Comparison of ENCODE assay signal across 28 cellular contexts in the genomic region with DNA sequence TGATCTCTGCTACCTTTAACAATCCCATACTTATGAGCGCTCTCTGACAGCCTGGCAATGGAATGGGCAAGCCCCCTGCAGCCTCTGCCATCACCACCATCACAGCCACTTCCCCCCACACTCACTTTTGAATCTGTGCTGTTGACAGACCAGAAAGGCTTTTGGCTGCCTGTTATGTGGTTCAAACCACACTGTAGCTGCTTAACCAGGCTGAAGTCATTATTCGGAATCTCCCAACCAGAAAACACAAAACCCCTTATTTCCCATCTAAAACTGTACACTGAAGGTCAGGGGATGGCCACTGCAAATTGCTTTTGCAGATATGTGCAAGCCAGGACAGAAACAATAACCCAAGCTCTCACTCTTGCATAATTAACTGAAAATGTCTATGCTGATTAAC. TPM values are rescaled to one million over a fixed set of nuclear protein-coding genes. Genes with fewer than 3 reads are reported as not detected.
DNase-seq lines count a peak whose midpoint lies in the region; ATAC-seq and TF ChIP-seq lines count a peak whose summit lies in the region.
"Had no signal": no experiment of that assay in that cellular context is flagged by ENCODE, and none has a peak within 500 bp of the region (broad histone marks: within the 10 kb centered on the region; RNA-seq: fewer than 3 reads in every experiment).

No MANE protein-coding gene starts in this region.

- no peaks in the 10 kb centered on the region for H3K27me3 Mint-ChIP-seq in activated T-cell treated with anti-CD3 and anti-CD28 coated beads, Interleukin-2, amount 50 U/mL, for 72 hours (ENCODE audit: low read depth)
- peaks cover 2% of the 10 kb centered on the region for H3K27me3 Mint-ChIP-seq in activated T-cell treated with anti-CD3 and anti-CD28 coated beads, Interleukin-2, amount 50 U/mL, for 4 hours (ENCODE audit: low read depth)
- no peaks in the 10 kb centered on the region for H3K27me3 Mint-ChIP-seq in stimulated activated naive CD8-positive, alpha-beta T cell treated with anti-CD3 and anti-CD28 coated beads, Interleukin-15, amount 100 ng/mL, for 72 hours
- H3K27me3 Mint-ChIP-seq: activated CD4-positive, alpha-beta T cell treated with anti-CD3 and anti-CD28 coated beads for 36 hours had no signal

- no peak overlapping the region for H3K4me2 ChIP-seq in mesenchymal stem cell (ENCODE audit: low read length, poor library complexity, severe bottlenecking)

- H3K27me3 ChIP-seq in mesenchymal stem cell (ENCODE audit: control insufficient read depth in 1 of 2, insufficient read depth in 1 of 2, low read length in 2 of 2): no peaks in the 10 kb centered on the region
- H3K27me3 ChIP-seq: cardiac muscle cell, esophagus muscularis mucosa, foreskin keratinocyte, stomach, thyroid gland had no signal

- WGBS in mesenchymal stem cell: 83% methylated on average over 2 of the region's 2 CpGs

- no peak overlapping the region for H3K14ac ChIP-seq in mesenchymal stem cell (ENCODE audit: low read length in 2 of 2)

- no peak overlapping the region for H2AFZ ChIP-seq in mesenchymal stem cell (ENCODE audit: low read depth, low read length)

- peak overlapping the region in 1 of 2 experiments; percentile 38 for H3K18ac ChIP-seq in mesenchymal stem cell (ENCODE audit: low read depth in 1 of 2, low read length in 2 of 2)

- no peaks in the 10 kb centered on the region for H3K36me3 Mint-ChIP-seq in activated T-cell treated with anti-CD3 and anti-CD28 coated beads, Interleukin-2, amount 50 U/mL, for 72 hours (ENCODE audit: insufficient read depth in 2 of 2)
- peaks cover 21% of the 10 kb centered on the region for H3K36me3 Mint-ChIP-seq in activated T-cell treated with anti-CD3 and anti-CD28 coated beads, Interleukin-2, amount 50 U/mL, for 4 hours (ENCODE audit: insufficient read depth)
- H3K36me3 Mint-ChIP-seq: CD14-positive monocyte had no signal

- no peak overlapping the region for H4K8ac ChIP-seq in mesenchymal stem cell (ENCODE audit: low read length)

- H2BK15ac ChIP-seq in mesenchymal stem cell (ENCODE audit: low read depth, poor library complexity, severe bottlenecking): peak overlapping the region; percentile 16

- no peak overlapping the region for H3K23ac ChIP-seq in mesenchymal stem cell (ENCODE audit: low read length in 2 of 2)

- H2BK5ac ChIP-seq in mesenchymal stem cell (ENCODE audit: low read depth, low read length, poor library complexity, severe bottlenecking): no peak overlapping the region

- H3K4ac ChIP-seq in mesenchymal stem cell (ENCODE audit: low read depth in 1 of 2, low read length in 2 of 2): no peak overlapping the region

- no peaks in the 10 kb centered on the region for H3K9me3 Mint-ChIP-seq in activated T-cell treated with anti-CD3 and anti-CD28 coated beads, Interleukin-2, amount 50 U/mL, for 72 hours
- H3K9me3 Mint-ChIP-seq in activated T-cell treated with anti-CD3 and anti-CD28 coated beads, Interleukin-2, amount 50 U/mL, for 4 hours: no peaks in the 10 kb centered on the region
- no peaks in the 10 kb centered on the region for H3K9me3 Mint-ChIP-seq in stimulated activated naive CD8-positive, alpha-beta T cell treated with anti-CD3 and anti-CD28 coated beads, Interleukin-15, amount 100 ng/mL, for 72 hours
- H3K9me3 Mint-ChIP-seq: activated naive CD4-positive, alpha-beta T cell treated with anti-CD3 and anti-CD28 coated beads for 36 hours; activated T-helper 1 cell treated with anti-CD3 and anti-CD28 coated beads, Interleukin-12 subunit alpha, Interleukin-12 subunit beta, Interleukin-2, Interleukin-4 antibody, amounts not matched to agents 30 ng/mL and 10 ng/mL and 1 ng/mL, durations not matched to agents 14 hours and 24 hours and 36 hours had no signal

- no peak overlapping the region for H2BK120ac ChIP-seq in mesenchymal stem cell (ENCODE audit: low read depth, low read length)

- no peak overlapping the region for H4K91ac ChIP-seq in mesenchymal stem cell (ENCODE audit: low read length)

- no peak overlapping the region for H3K9ac ChIP-seq in mesenchymal stem cell (ENCODE audit: low read length)

- no peak overlapping the region for H3K27ac ChIP-seq in mesenchymal stem cell (ENCODE audit: low read length, poor library complexity, severe bottlenecking)
- H3K27ac ChIP-seq: coronary artery, esophagus muscularis mucosa, foreskin keratinocyte, thyroid gland had no signal

- no peak overlapping the region for H3K27ac Mint-ChIP-seq in activated T-cell treated with anti-CD3 and anti-CD28 coated beads, Interleukin-2, amount 50 U/mL, for 72 hours
- H3K27ac Mint-ChIP-seq in stimulated activated naive CD8-positive, alpha-beta T cell treated with anti-CD3 and anti-CD28 coated beads, Interleukin-15, amount 100 ng/mL, for 72 hours: no peak overlapping the region
- H3K27ac Mint-ChIP-seq: activated CD4-positive, alpha-beta T cell treated with anti-CD3 and anti-CD28 coated beads for 36 hours; activated naive CD4-positive, alpha-beta T cell treated with anti-CD3 and anti-CD28 coated beads for 36 hours; activated T-helper 1 cell treated with anti-CD3 and anti-CD28 coated beads, Interleukin-12 subunit alpha, Interleukin-12 subunit beta, Interleukin-2, Interleukin-4 antibody, amounts not matched to agents 30 ng/mL and 10 ng/mL and 1 ng/mL, durations not matched to agents 14 hours and 24 hours and 36 hours; CD14-positive monocyte; T-helper 17 cell had no signal

- in situ Hi-C loops in astrocyte of the cerebellum (cut with HindIII; ENCODE audit: low sequenced_read_pairs): no loop called here

- H3K4me1 Mint-ChIP-seq in activated T-cell treated with anti-CD3 and anti-CD28 coated beads, Interleukin-2, amount 50 U/mL, for 72 hours (ENCODE audit: low read depth): peaks cover 5% of the 10 kb centered on the region
- H3K4me1 Mint-ChIP-seq in activated T-cell treated with anti-CD3 and anti-CD28 coated beads, Interleukin-2, amount 50 U/mL, for 4 hours (ENCODE audit: low read depth): peaks cover 2% of the 10 kb centered on the region
- peaks cover 27% of the 10 kb centered on the region for H3K4me1 Mint-ChIP-seq in stimulated activated naive CD8-positive, alpha-beta T cell treated with anti-CD3 and anti-CD28 coated beads, Interleukin-15, amount 100 ng/mL, for 72 hours
- H3K4me1 Mint-ChIP-seq: activated CD4-positive, alpha-beta T cell treated with anti-CD3 and anti-CD28 coated beads for 36 hours; CD14-positive monocyte had no signal

- DNase-seq in activated T-cell treated with anti-CD3 and anti-CD28 coated beads, Interleukin-2, amount 50 U/mL, for 72 hours: peak; percentile 15 to 27
- DNase-seq in activated T-cell treated with anti-CD3 and anti-CD28 coated beads, Interleukin-2, amount 50 U/mL, for 4 hours: no peak
- DNase-seq in astrocyte of the cerebellum (ENCODE audit: low read depth) (peak; percentile 57), mesenchymal stem cell (no peak)
- peak; percentile 30 to 69 for DNase-seq in stimulated activated naive CD8-positive, alpha-beta T cell treated with anti-CD3 and anti-CD28 coated beads, Interleukin-15, amount 100 ng/mL, for 72 hours
- no peak for DNase-seq in activated CD4-positive, alpha-beta T cell treated with anti-CD3 and anti-CD28 coated beads, Interleukin-2, amount 50 U/mL, for 4 hours
- DNase-seq: 8988T; activated CD4-positive, alpha-beta T cell treated with anti-CD3 and anti-CD28 coated beads for 36 hours; activated naive CD4-positive, alpha-beta T cell treated with anti-CD3 and anti-CD28 coated beads for 36 hours; amygdala; foreskin keratinocyte; HCEC 1CT; left cardiac atrium; NCI-H146; NCI-H446 treated with DMSO at 0.1 percent for 48 hours; NCI-H82; OCI-M1; stomach; T-helper 17 cell; thyroid gland had no signal

- H3K36me3 ChIP-seq in mesenchymal stem cell (ENCODE audit: control insufficient read depth in 1 of 2, insufficient read depth in 2 of 2, low read depth in 1 of 2, low read length in 2 of 2): peaks cover 26 to 33% of the 10 kb centered on the region in 2 experiments

- H3K79me1 ChIP-seq in mesenchymal stem cell (replicated peaks; ENCODE audit: low read length, poor library complexity, severe bottlenecking): peaks cover 17% of the 10 kb centered on the region

- H2BK12ac ChIP-seq in mesenchymal stem cell (ENCODE audit: low read length in 2 of 2): no peak overlapping the region

- no peak overlapping the region for H2AK5ac ChIP-seq in mesenchymal stem cell (ENCODE audit: low read length, severe bottlenecking)

- H3K4me1 ChIP-seq in mesenchymal stem cell (ENCODE audit: control insufficient read depth, insufficient read depth, low read depth, low read length): peaks cover 9% of the 10 kb centered on the region
- H3K4me1 ChIP-seq: foreskin keratinocyte had no signal

- no peak for TF ChIP-seq CTCF in astrocyte of the cerebellum (IDR thresholded peaks at IDR 0.05; ENCODE audit: low read depth, low read length, missing control alignments)

- no peaks in the 10 kb centered on the region for H3K9me3 ChIP-seq in mesenchymal stem cell (ENCODE audit: control insufficient read depth, low read length)
- H3K9me3 ChIP-seq: esophagus muscularis mucosa, stomach, thyroid gland had no signal

- peak; percentile 32 to 66 for ATAC-seq in activated T-cell treated with anti-CD3 and anti-CD28 coated beads, Interleukin-2, amount 50 U/mL, for 72 hours (replicated peaks in 1 of 2)
- no peak for ATAC-seq in activated T-cell treated with anti-CD3 and anti-CD28 coated beads, Interleukin-2, amount 50 U/mL, for 4 hours
- ATAC-seq in stimulated activated naive CD8-positive, alpha-beta T cell treated with anti-CD3 and anti-CD28 coated beads, Interleukin-15, amount 100 ng/mL, for 72 hours: peak; percentile 97
- ATAC-seq in HG02884 (IDR thresholded peaks at IDR 0.05; ENCODE audit: unreplicated experiment): no peak
- no peak for ATAC-seq in HG02623 (IDR thresholded peaks at IDR 0.05; ENCODE audit: unreplicated experiment)
- ATAC-seq: activated CD4-positive, alpha-beta T cell treated with anti-CD3 and anti-CD28 coated beads for 36 hours; foreskin keratinocyte; left cardiac atrium; SK-N-SH treated with all-trans-retinoic acid at 6 μM for 48 hours; T-helper 17 cell had no signal

- H3K4me3 Mint-ChIP-seq in activated T-cell treated with anti-CD3 and anti-CD28 coated beads, Interleukin-2, amount 50 U/mL, for 72 hours: no peak overlapping the region
- no peak overlapping the region for H3K4me3 Mint-ChIP-seq in activated T-cell treated with anti-CD3 and anti-CD28 coated beads, Interleukin-2, amount 50 U/mL, for 4 hours
- peak overlapping the region; percentile 18 to 31 for H3K4me3 Mint-ChIP-seq in stimulated activated naive CD8-positive, alpha-beta T cell treated with anti-CD3 and anti-CD28 coated beads, Interleukin-15, amount 100 ng/mL, for 72 hours
- H3K4me3 Mint-ChIP-seq: activated CD4-positive, alpha-beta T cell treated with anti-CD3 and anti-CD28 coated beads for 36 hours; activated naive CD4-positive, alpha-beta T cell treated with anti-CD3 and anti-CD28 coated beads for 36 hours; activated T-helper 1 cell treated with anti-CD3 and anti-CD28 coated beads, Interleukin-12 subunit alpha, Interleukin-12 subunit beta, Interleukin-2, Interleukin-4 antibody, amounts not matched to agents 30 ng/mL and 10 ng/mL and 1 ng/mL, durations not matched to agents 14 hours and 24 hours and 36 hours; T-helper 17 cell had no signal

- H3K4me3 ChIP-seq in astrocyte of the cerebellum (ENCODE audit: low read depth, low read length) (no peak overlapping the region), mesenchymal stem cell (ENCODE audit: insufficient read depth in 1 of 2, low read depth in 1 of 2, low read length in 2 of 2) (no peak overlapping the region)
- H3K4me3 ChIP-seq: cardiac muscle cell, coronary artery, esophagus muscularis mucosa, stomach, thyroid gland had no signal

RNA-seq across cellular contexts. Expression of a gene that starts 35.8 kb away (rescaled TPM):
- total RNA-seq in activated T-cell treated with anti-CD3 and anti-CD28 coated beads, Interleukin-2, amount 50 U/mL, for 72 hours: 10 to 100 TPM in 1 of 2 donors, 1 to 10 TPM in 1; 5.9 to 10.5 TPM
- 1 to 10 TPM; 2.5 to 6.1 (median 4.1) TPM for total RNA-seq in activated T-cell treated with anti-CD3 and anti-CD28 coated beads, Interleukin-2, amount 50 U/mL, for 4 hours
- 8.7 TPM for polyA plus RNA-seq in mesenchymal stem cell (2013, experiment 1 of 2)
- 9.5 TPM for polyA plus RNA-seq in mesenchymal stem cell (2013, experiment 2 of 2)
- polyA plus RNA-seq: CD14-positive monocyte had no signal

Comparison
In these comparisons a context has a peak if more than half of its experiments do, and no peak if none do; other contexts are left out.
1. ATAC-seq: peak in activated T-cell treated with anti-CD3 and anti-CD28 coated beads, Interleukin-2, amount 50 U/mL, for 72 hours (2 of 2) and stimulated activated naive CD8-positive, alpha-beta T cell treated with anti-CD3 and anti-CD28 coated beads, Interleukin-15, amount 100 ng/mL, for 72 hours (single experiment); none in activated T-cell treated with anti-CD3 and anti-CD28 coated beads, Interleukin-2, amount 50 U/mL, for 4 hours (0 of 2), HG02884 (single experiment) and HG02623 (single experiment).
2. DNase-seq: peak in activated T-cell treated with anti-CD3 and anti-CD28 coated beads, Interleukin-2, amount 50 U/mL, for 72 hours (2 of 2), astrocyte of the cerebellum (single experiment) and stimulated activated naive CD8-positive, alpha-beta T cell treated with anti-CD3 and anti-CD28 coated beads, Interleukin-15, amount 100 ng/mL, for 72 hours (2 of 2); none in activated T-cell treated with anti-CD3 and anti-CD28 coated beads, Interleukin-2, amount 50 U/mL, for 4 hours (single experiment), mesenchymal stem cell (single experiment) and activated CD4-positive, alpha-beta T cell treated with anti-CD3 and anti-CD28 coated beads, Interleukin-2, amount 50 U/mL, for 4 hours (0 of 2).
3. H3K4me3 Mint-ChIP-seq: peak in stimulated activated naive CD8-positive, alpha-beta T cell treated with anti-CD3 and anti-CD28 coated beads, Interleukin-15, amount 100 ng/mL, for 72 hours (2 of 2); none in activated T-cell treated with anti-CD3 and anti-CD28 coated beads, Interleukin-2, amount 50 U/mL, for 72 hours (0 of 2) and activated T-cell treated with anti-CD3 and anti-CD28 coated beads, Interleukin-2, amount 50 U/mL, for 4 hours (single experiment).